ENCODE assay signal across 8 cellular contexts in genomic region chr12:12779529-12779928, GRCh38. TPM values are rescaled to one million over a fixed set of nuclear protein-coding genes. Genes with fewer than 3 reads are reported as not detected.
DNase-seq lines count a peak whose midpoint lies in the region; ATAC-seq and TF ChIP-seq lines count a peak whose summit lies in the region.

No MANE protein-coding gene starts in this region.

- H3K4me3 ChIP-seq in epithelial cell of proximal tubule (ENCODE audit: low read depth, low read length) (no peak overlapping the region), retinal pigment epithelial cell (ENCODE audit: low read length) (no peak overlapping the region)

- H3K36me3 Mint-ChIP-seq in activated naive CD8-positive, alpha-beta T cell treated with anti-CD3 and anti-CD28 coated beads, Interleukin-2, amount 50 U/mL, for 24 hours (ENCODE audit: low read depth), result no peaks in the 10 kb centered on the region

- H3K4me3 Mint-ChIP-seq in activated naive CD8-positive, alpha-beta T cell treated with anti-CD3 and anti-CD28 coated beads, Interleukin-2, amount 50 U/mL, for 24 hours, result no peak overlapping the region

- no peak for ATAC-seq in GM19023 (IDR thresholded peaks at IDR 0.05; ENCODE audit: unreplicated experiment)
- ATAC-seq in activated naive CD8-positive, alpha-beta T cell treated with anti-CD3 and anti-CD28 coated beads, Interleukin-2, amount 50 U/mL, for 24 hours, result no peak

- H3K9me3 Mint-ChIP-seq in activated naive CD8-positive, alpha-beta T cell treated with anti-CD3 and anti-CD28 coated beads, Interleukin-2, amount 50 U/mL, for 24 hours, result no peaks in the 10 kb centered on the region

- TF ChIP-seq CTCF in epithelial cell of proximal tubule (conservative IDR thresholded peaks at IDR 0.05; ENCODE audit: low read depth, low read length) (no peak), retinal pigment epithelial cell (conservative IDR thresholded peaks at IDR 0.05; ENCODE audit: low read depth, low read length) (no peak)

- peak; percentile 49 for DNase-seq in DMS 273 (lab: John Stamatoyannopoulos, UW; ENCODE audit: unreplicated experiment)
- DNase-seq in DMS 273 treated with DMSO at 0.1 percent for 48 hours (lab: John Stamatoyannopoulos, UW), result no peak
- peak; percentile 70 for DNase-seq in NCI-H446 treated with DMSO at 0.1 percent for 48 hours (lab: John Stamatoyannopoulos, UW)
- peak; percentile 40 for DNase-seq in epithelial cell of proximal tubule (ENCODE audit: low read depth)
- DNase-seq in retinal pigment epithelial cell (ENCODE audit: low read depth), result peak; percentile 71
- DNase-seq in nucleus accumbens (lab: John Stamatoyannopoulos, UW), result no peak
- no peak for DNase-seq in activated naive CD8-positive, alpha-beta T cell treated with anti-CD3 and anti-CD28 coated beads, Interleukin-2, amount 50 U/mL, for 24 hours

- H3K27ac Mint-ChIP-seq in activated naive CD8-positive, alpha-beta T cell treated with anti-CD3 and anti-CD28 coated beads, Interleukin-2, amount 50 U/mL, for 24 hours, result no peak overlapping the region

- no peaks in the 10 kb centered on the region for H3K4me1 Mint-ChIP-seq in activated naive CD8-positive, alpha-beta T cell treated with anti-CD3 and anti-CD28 coated beads, Interleukin-2, amount 50 U/mL, for 24 hours

- no peaks in the 10 kb centered on the region for H3K27me3 Mint-ChIP-seq in activated naive CD8-positive, alpha-beta T cell treated with anti-CD3 and anti-CD28 coated beads, Interleukin-2, amount 50 U/mL, for 24 hours

RNA-seq across cellular contexts. Expression of gene APOLD1, which starts 5.9 kb away (rescaled TPM):
- 1.5 and 3.1 TPM in 2 replicates for total RNA-seq in epithelial cell of proximal tubule

RNA-seq across cellular contexts. Expression of gene DDX47, which starts 33.6 kb away (rescaled TPM):
- 106 and 110 TPM in 2 replicates for total RNA-seq in epithelial cell of proximal tubule

Comparison
In these comparisons a context has a peak if more than half of its experiments do, and no peak if none do; other contexts are left out.
1. DNase-seq: peak in DMS 273 (single experiment), NCI-H446 treated with DMSO at 0.1 percent for 48 hours (single experiment), epithelial cell of proximal tubule (single experiment) and retinal pigment epithelial cell (single experiment); none in DMS 273 treated with DMSO at 0.1 percent for 48 hours (single experiment), nucleus accumbens (0 of 56) and activated naive CD8-positive, alpha-beta T cell treated with anti-CD3 and anti-CD28 coated beads, Interleukin-2, amount 50 U/mL, for 24 hours (single experiment).